Comparison of ENCODE assay signal across 30 cellular contexts in genomic region chr17:36817483-36818048, GRCh38.
"Had no signal": no experiment of that assay in that cellular context is flagged by ENCODE, and none has a peak within 500 bp of the region (broad histone marks: within the 10 kb centered on the region; RNA-seq: fewer than 3 reads in every experiment).

No MANE protein-coding gene starts in this region.

- H3K4me1 ChIP-seq: adrenal gland, left ventricle myocardium inferior, upper lobe of left lung had no signal

- H3K4me3 ChIP-seq: adrenal gland, coronary artery, dorsolateral prefrontal cortex, left ventricle myocardium inferior, lung, skin epidermis, upper lobe of left lung had no signal

- H3K9me3 Mint-ChIP-seq: activated naive CD4-positive, alpha-beta T cell treated with anti-CD3 and anti-CD28 coated beads for 36 hours; activated naive CD8-positive, alpha-beta T cell treated with anti-CD3 and anti-CD28 coated beads for 36 hours; naive B cell; stimulated activated naive CD8-positive, alpha-beta T cell treated with anti-CD3 and anti-CD28 coated beads, Interleukin-15, amount 100 ng/mL, for 72 hours; T-helper 1 cell treated with Interleukin-12 subunit alpha and Interleukin-12 subunit beta and Interleukin-4 antibody, amounts not matched to agents 30 μg/mL and 1 μg/mL, for 36 hours had no signal

- H3K27ac ChIP-seq: adrenal gland, coronary artery, dorsolateral prefrontal cortex, left ventricle myocardium inferior, skin epidermis, upper lobe of left lung, WERI-Rb-1 had no signal

- DNase-seq: activated CD4-positive, alpha-beta T cell treated with anti-CD3 and anti-CD28 coated beads for 48 hours; activated CD4-positive, alpha-beta T cell treated with anti-CD3 and anti-CD28 coated beads, Interleukin-2, amount 50 U/mL, for 48 hours; activated CD8-positive, alpha-beta memory T cell treated with anti-CD3 and anti-CD28 coated beads for 24 hours; activated effector memory CD4-positive, alpha-beta T cell treated with anti-CD3 and anti-CD28 coated beads, Interleukin-2, amount 50 U/mL, for 16 hours; activated naive CD4-positive, alpha-beta T cell treated with anti-CD3 and anti-CD28 coated beads for 36 hours; activated naive CD8-positive, alpha-beta T cell treated with anti-CD3 and anti-CD28 coated beads for 36 hours; adrenal gland; aorta; effector memory CD4-positive, alpha-beta T cell; left ventricle myocardium inferior; naive B cell; retina; stimulated activated CD4-positive, alpha-beta T cell treated with anti-CD3 and anti-CD28 coated beads, Interleukin-12 subunit alpha, Interleukin-12 subunit beta, amount 100 ng/mL, for 4 hours; stimulated activated CD4-positive, alpha-beta T cell treated with anti-CD3 and anti-CD28 coated beads, Interleukin-4, amount 100 ng/mL, for 1 hour; stimulated activated naive CD8-positive, alpha-beta T cell treated with anti-CD3 and anti-CD28 coated beads, Interleukin-15, amount 100 ng/mL, for 72 hours; substantia nigra; T-helper 9 cell; upper lobe of left lung; WERI-Rb-1 had no signal

- H3K4me1 Mint-ChIP-seq: activated naive CD8-positive, alpha-beta T cell treated with anti-CD3 and anti-CD28 coated beads for 36 hours had no signal

- H3K27ac Mint-ChIP-seq: activated naive CD4-positive, alpha-beta T cell treated with anti-CD3 and anti-CD28 coated beads for 36 hours; activated naive CD8-positive, alpha-beta T cell treated with anti-CD3 and anti-CD28 coated beads for 36 hours; stimulated activated naive CD8-positive, alpha-beta T cell treated with anti-CD3 and anti-CD28 coated beads, Interleukin-15, amount 100 ng/mL, for 72 hours; T-helper 1 cell treated with Interleukin-12 subunit alpha and Interleukin-12 subunit beta and Interleukin-4 antibody, amounts not matched to agents 30 μg/mL and 1 μg/mL, for 36 hours had no signal

- H3K36me3 Mint-ChIP-seq: activated naive CD8-positive, alpha-beta T cell treated with anti-CD3 and anti-CD28 coated beads for 36 hours; brain; naive B cell had no signal

- H3K36me3 ChIP-seq: adrenal gland, left ventricle myocardium inferior, upper lobe of left lung, WERI-Rb-1 had no signal

- H3K4me3 Mint-ChIP-seq: activated naive CD4-positive, alpha-beta T cell treated with anti-CD3 and anti-CD28 coated beads for 36 hours; activated naive CD8-positive, alpha-beta T cell treated with anti-CD3 and anti-CD28 coated beads for 36 hours; brain; stimulated activated naive CD8-positive, alpha-beta T cell treated with anti-CD3 and anti-CD28 coated beads, Interleukin-15, amount 100 ng/mL, for 72 hours; T-helper 1 cell treated with Interleukin-12 subunit alpha and Interleukin-12 subunit beta and Interleukin-4 antibody, amounts not matched to agents 30 μg/mL and 1 μg/mL, for 36 hours had no signal

- ATAC-seq: activated CD4-positive, CD25-positive, alpha-beta regulatory T cell treated with anti-CD3 and anti-CD28 coated beads, Interleukin-2, amount 50 U/mL, for 24 hours; sciatic nerve; stimulated activated naive CD8-positive, alpha-beta T cell treated with anti-CD3 and anti-CD28 coated beads, Interleukin-15, amount 100 ng/mL, for 72 hours had no signal

- H3K9me3 ChIP-seq: adrenal gland, left ventricle myocardium inferior, upper lobe of left lung had no signal

- FAIRE-seq: frontal cortex, islet of Langerhans, TTC549 had no signal
